Comparison of ENCODE assay signal across 1 cellular context in the genomic region with DNA sequence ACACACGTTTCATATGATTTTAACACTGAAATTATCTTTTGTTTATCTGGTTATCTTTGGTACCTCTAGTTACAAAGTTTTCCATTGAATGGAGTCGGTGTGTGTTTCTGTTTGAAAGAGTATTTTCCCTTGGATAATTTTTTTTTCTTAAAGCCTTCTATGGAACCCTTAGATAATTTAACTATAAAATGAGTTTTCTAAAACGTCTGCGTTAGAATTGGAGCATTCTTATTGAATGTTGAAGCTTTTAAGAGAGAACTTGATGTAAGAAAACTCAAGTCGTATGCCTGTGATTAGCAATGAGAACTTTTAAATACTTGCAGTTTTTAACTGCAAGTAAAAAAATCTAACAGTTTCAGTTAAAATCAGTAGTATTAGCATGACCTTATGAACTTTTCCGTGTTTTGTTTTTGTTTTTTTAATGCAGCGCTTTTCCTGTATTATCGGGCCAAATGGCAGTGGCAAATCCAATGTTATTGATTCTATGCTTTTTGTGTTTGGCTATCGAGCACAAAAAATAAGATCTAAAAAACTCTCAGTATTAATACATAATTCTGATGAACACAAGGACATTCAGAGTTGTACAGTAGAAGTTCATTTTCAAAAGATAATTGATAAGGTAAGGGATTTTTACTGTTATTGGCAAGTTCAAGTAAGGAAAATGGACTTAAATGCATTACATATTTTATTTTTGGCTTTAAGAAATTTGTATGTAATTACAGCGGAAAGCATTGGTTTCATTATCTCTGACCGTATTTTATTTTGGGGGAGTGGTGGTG.
TF ChIP-seq lines count a peak whose summit lies in the region.

No MANE protein-coding gene starts in this region.

TF ChIP-seq in WTC11, 78 proteins besides CTCF, POLR2A, EP300 and RAD21 (continued from another document):
- TF ChIP-seq, protein P1, sequence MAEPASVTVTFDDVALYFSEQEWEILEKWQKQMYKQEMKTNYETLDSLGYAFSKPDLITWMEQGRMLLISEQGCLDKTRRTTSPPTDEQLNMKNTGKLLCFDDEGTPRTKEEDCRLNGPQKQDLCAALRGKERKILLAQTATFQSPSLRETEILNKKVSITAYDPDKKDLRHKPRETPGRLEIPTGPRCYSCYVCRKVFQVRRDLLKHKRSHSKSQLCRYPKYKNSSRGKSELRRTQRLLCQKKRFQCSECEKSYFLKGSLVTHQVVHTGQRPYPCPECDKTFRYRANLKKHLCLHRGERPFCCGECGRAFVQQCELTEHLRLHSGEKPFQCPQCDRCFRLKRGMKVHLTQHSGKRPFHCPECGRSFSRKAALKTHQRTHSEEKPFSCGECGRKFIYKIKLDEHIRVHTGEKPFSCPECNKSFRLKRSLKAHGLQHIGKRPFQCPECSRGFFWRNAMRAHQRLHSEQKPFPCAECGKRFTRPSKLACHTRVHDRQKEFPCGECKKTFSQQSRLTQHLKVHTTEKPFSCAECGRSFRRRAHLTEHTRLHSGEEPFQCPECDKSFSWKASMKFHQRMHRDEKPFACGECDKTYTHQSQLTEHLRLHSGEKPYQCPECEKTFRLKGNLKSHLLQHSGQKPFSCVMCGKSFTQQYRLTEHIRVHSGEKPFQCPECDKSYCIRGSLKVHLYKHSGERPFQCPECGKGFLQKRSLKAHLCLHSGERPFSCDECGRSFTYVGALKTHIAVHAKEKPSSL (CRISPR knock-in tag; conservative IDR thresholded peaks at IDR 0.05): no peak
TF ChIP-seq in WTC11: peak in this region for 0.
